8 cellular contexts compared by ENCODE assay signal in the genomic region with DNA sequence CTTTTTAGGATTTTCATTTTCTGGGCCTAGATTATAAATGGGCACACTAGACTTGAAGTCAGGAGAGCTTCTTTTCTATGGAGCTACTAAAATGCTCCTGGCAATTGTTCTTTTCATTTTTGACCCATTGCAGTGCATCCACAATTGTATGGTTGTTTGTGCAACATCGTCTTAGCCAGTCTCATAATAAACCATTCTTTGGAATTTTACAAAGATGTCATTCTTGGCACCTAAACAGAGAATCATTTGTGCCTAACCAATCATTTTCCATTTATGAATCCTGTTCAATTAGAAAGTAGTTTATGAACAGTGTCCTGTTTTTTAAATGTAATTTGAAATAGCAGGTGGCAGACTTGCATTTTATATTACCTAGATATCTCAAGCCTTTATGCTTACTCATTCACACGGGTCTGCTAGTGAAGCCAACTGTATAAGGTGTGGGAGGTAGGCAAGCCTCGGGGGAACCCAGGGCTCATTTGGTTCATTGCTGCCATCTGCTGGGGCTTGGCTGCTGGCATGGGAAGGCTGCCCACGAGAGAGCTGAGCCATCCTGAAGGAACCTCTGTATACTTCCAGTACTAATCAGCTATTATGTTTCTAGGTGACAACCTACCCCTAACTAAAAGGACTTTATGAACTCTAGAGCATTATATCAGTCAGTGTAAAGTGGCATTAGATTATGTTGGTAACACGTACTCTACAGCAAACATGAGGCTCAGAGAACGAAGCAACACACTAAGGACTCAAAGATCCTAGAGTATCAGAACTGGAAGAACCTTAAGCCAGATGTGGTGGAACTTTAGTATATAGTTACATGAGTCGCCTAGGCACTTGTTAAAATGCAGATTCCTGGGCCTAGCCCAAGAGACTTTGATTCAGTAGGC. TPM values are rescaled to one million over a fixed set of nuclear protein-coding genes. Genes with fewer than 3 reads are reported as not detected.
DNase-seq lines count a peak whose midpoint lies in the region; ATAC-seq and TF ChIP-seq lines count a peak whose summit lies in the region.

No MANE protein-coding gene starts in this region.

- POLR2A ChIA-PET in HEK293T (lab: Yijun Ruan, JAX) = no interaction called here

- DNase-seq in ELR (ENCODE audit: low read depth) (peak; percentile 86), HEK293T (ENCODE audit: extremely low spot score) (peak; percentile 69), NCI-H2029 (lab: John Stamatoyannopoulos, UW) (peak; percentile 12), dermis blood vessel endothelial cell (peak; percentile 89), medulla oblongata (ENCODE audit: extremely low spot score) (peak; percentile 90)
- peak; percentile 74 for DNase-seq in activated CD4-positive, alpha-beta T cell treated with anti-CD3 and anti-CD28 coated beads for 48 hours
- DNase-seq in stimulated activated CD8-positive, alpha-beta memory T cell treated with anti-CD3 and anti-CD28 coated beads, Interleukin-2, amount 100 ng/mL, for 48 hours (ENCODE audit: low read depth in 2 of 2) = peak; percentile 21 to 46

- CTCF ChIA-PET in HEK293T (lab: Yijun Ruan, JAX) = interaction anchor here (0.6 to 2.2 kb wide), 6 partner anchors 11 to 329 kb away, joined by 3 to 10 read pairs (median 3); no protein-coding TSS in a partner anchor

- no peak for ATAC-seq in HG02970 (IDR thresholded peaks at IDR 0.05; ENCODE audit: low FRiP score, unreplicated experiment)

TF ChIP-seq in HEK293T, 16 proteins besides CTCF, POLR2A, EP300 and RAD21:
- TF ChIP-seq CTBP1 (IDR thresholded peaks at IDR 0.05; ENCODE audit: borderline replicate concordance) (no peak), SUZ12 (IDR thresholded peaks at IDR 0.05) (no peak), L3MBTL2 (conservative IDR thresholded peaks at IDR 0.05) (no peak), FOXK2 (IDR thresholded peaks at IDR 0.05) (no peak), TARDBP (IDR thresholded peaks at IDR 0.05) (no peak), ZNF384 (IDR thresholded peaks at IDR 0.05) (no peak), ARNT (IDR thresholded peaks at IDR 0.05) (no peak), FOXA1 (IDR thresholded peaks at IDR 0.05) (no peak), BHLHE40 (IDR thresholded peaks at IDR 0.05; ENCODE audit: borderline replicate concordance) (no peak)
TF ChIP-seq in HEK293T: peak in this region for 0.

RNA-seq across cellular contexts. Expression of gene TPT1, which starts 60.0 kb away (rescaled TPM):
- 2,642 and 4,062 TPM in 2 replicates for total RNA-seq in dermis blood vessel endothelial cell

Comparison
In these comparisons a context has a peak if more than half of its experiments do, and no peak if none do; other contexts are left out.
1. DNase-seq: peak in every context shown above with its lines; median percentile 90 in medulla oblongata; 89 in dermis blood vessel endothelial cell; 86 in ELR; 74 in activated CD4-positive, alpha-beta T cell treated with anti-CD3 and anti-CD28 coated beads for 48 hours; 69 in HEK293T; 34 in stimulated activated CD8-positive, alpha-beta memory T cell treated with anti-CD3 and anti-CD28 coated beads, Interleukin-2, amount 100 ng/mL, for 48 hours; 12 in NCI-H2029.